In the genomic region with DNA sequence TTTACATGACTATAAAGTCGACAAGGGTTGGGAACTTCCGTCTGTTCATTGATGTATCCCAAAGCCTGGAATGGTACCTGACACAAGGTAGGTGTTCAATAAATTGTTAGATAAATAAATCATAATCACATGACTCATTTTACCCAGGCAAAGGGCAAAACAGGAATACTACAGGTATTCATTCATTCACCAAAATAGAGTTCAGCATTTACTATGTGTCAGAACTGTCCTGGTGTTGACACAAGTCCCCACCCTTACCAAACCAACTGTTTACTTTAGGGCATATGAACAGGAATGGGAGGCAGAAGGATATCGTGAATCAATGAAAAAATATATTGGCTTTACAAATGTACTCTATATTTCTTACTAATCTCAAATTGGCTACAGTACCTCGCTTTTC, we compare ENCODE assay signal across 8 cellular contexts. TPM values are rescaled to one million over a fixed set of nuclear protein-coding genes. Genes with fewer than 3 reads are reported as not detected.
DNase-seq lines count a peak whose midpoint lies in the region; ATAC-seq and TF ChIP-seq lines count a peak whose summit lies in the region.

No MANE protein-coding gene starts in this region.

- no peaks in the 10 kb centered on the region for H3K9me2 ChIP-seq in OCI-LY1 (ENCODE audit: low read depth, low read length)

- H3K36me3 ChIP-seq in GM06990 (ENCODE audit: control insufficient read depth, insufficient read depth, low read length) (no peaks in the 10 kb centered on the region), OCI-LY1 (ENCODE audit: insufficient read depth, low read length) (peaks cover 8% of the 10 kb centered on the region; the same call in 1 of the 2 replicates)

- H3K27me3 ChIP-seq in GM06990 (replicated peaks; ENCODE audit: control insufficient read depth, insufficient read depth, low read length) (no peaks in the 10 kb centered on the region), OCI-LY1 (ENCODE audit: insufficient read depth, low read length) (no peaks in the 10 kb centered on the region)

- 0 out of 2 replicates have a peak, but pooled peaks cover 4% of the 10 kb centered on the region for H3F3A ChIP-seq in OCI-LY1 (ENCODE audit: insufficient read depth, low read length)

- peaks cover 23% of the 10 kb centered on the region for H3K4me1 Mint-ChIP-seq in osteocyte (ENCODE audit: unreplicated experiment)

- TF ChIP-seq CTCF in GM06990 (IDR thresholded peaks at IDR 0.05; ENCODE audit: insufficient read depth, low read length, poor library complexity, severe bottlenecking) (no peak), OCI-LY1 (IDR thresholded peaks at IDR 0.05; ENCODE audit: low read length) (no peak), epithelial cell of esophagus (IDR thresholded peaks at IDR 0.05; ENCODE audit: insufficient read depth, low read depth, low read length, missing control alignments) (no peak), osteocyte (IDR thresholded peaks at IDR 0.05) (no peak)

- H3K9me3 Mint-ChIP-seq in osteocyte (ENCODE audit: unreplicated experiment) = no peaks in the 10 kb centered on the region

- H3K9me3 ChIP-seq in OCI-LY1 (ENCODE audit: low read length) = no peaks in the 10 kb centered on the region

- H3K4me3 Mint-ChIP-seq in osteocyte (ENCODE audit: unreplicated experiment) = peak overlapping the region; percentile 97

- H3K4me3 ChIP-seq in GM06990 (replicated peaks; ENCODE audit: low read depth, low read length) = peak overlapping the region; percentile 99
- peak overlapping the region; percentile 85 for H3K4me3 ChIP-seq in OCI-LY1 (ENCODE audit: low read depth, low read length, poor library complexity, severe bottlenecking)
- H3K4me3 ChIP-seq in epithelial cell of esophagus (ENCODE audit: low read length) = peak overlapping the region; percentile 94

- H3K9ac ChIP-seq in OCI-LY1 (ENCODE audit: low read length) = peak overlapping the region; percentile 86

- H4K20me1 ChIP-seq in OCI-LY1 (ENCODE audit: insufficient read depth, low read length) = no peaks in the 10 kb centered on the region

- ATAC-seq in HG02981 (IDR thresholded peaks at IDR 0.05; ENCODE audit: unreplicated experiment) (no peak), HG03045 (IDR thresholded peaks at IDR 0.05; ENCODE audit: unreplicated experiment) (no peak)

- H3K4me2 ChIP-seq in OCI-LY1 (ENCODE audit: low read length) = peak overlapping the region; percentile 83

- H3K79me2 ChIP-seq in OCI-LY1 (ENCODE audit: insufficient read depth, low read length) = peaks cover 16% of the 10 kb centered on the region

- H3K27ac ChIP-seq in OCI-LY1 (ENCODE audit: low read depth, low read length, poor library complexity, severe bottlenecking) = no peak overlapping the region

- no peak for DNase-seq in GM06990 (ENCODE audit: extremely low read depth, insufficient read length)
- DNase-seq in epithelial cell of esophagus (ENCODE audit: low read depth) = peak; percentile 40
- DNase-seq in osteocyte (ENCODE audit: extremely low spot score, unreplicated experiment) = no peak
- DNase-seq in UCSD-AML1 (lab: John Stamatoyannopoulos, UW; ENCODE audit: unreplicated experiment) = no peak
- no peak for DNase-seq in occipital lobe (lab: John Stamatoyannopoulos, UW)

- H3K27me3 Mint-ChIP-seq in osteocyte (ENCODE audit: unreplicated experiment) = peaks cover 8% of the 10 kb centered on the region

- peaks cover 20% of the 10 kb centered on the region for H3K4me1 ChIP-seq in OCI-LY1 (ENCODE audit: insufficient read depth, low read length, severe bottlenecking)

- peak overlapping the region; percentile 94 for H2AFZ ChIP-seq in OCI-LY1 (ENCODE audit: low read length)

- peaks cover 2% of the 10 kb centered on the region for H3K36me3 Mint-ChIP-seq in osteocyte (ENCODE audit: unreplicated experiment)

- H3K27ac Mint-ChIP-seq in osteocyte (ENCODE audit: unreplicated experiment) = peak overlapping the region; percentile 95

RNA-seq across cellular contexts. Expression of gene YAE1, which starts 0.7 kb away (rescaled TPM):
- 19.1 and 19.3 TPM in 2 replicates for total RNA-seq in osteocyte
- total RNA-seq in occipital lobe = 51.9 TPM

RNA-seq across cellular contexts. Expression of gene RALA, which starts 57.8 kb away (rescaled TPM):
- total RNA-seq in osteocyte (30.5 and 34.3 TPM in 2 replicates), occipital lobe (39.3 TPM)
